26 cellular contexts compared by ENCODE assay signal in genomic region chr13:39281539-39282150, GRCh38.
DNase-seq lines count a peak whose midpoint lies in the region; ATAC-seq and TF ChIP-seq lines count a peak whose summit lies in the region.
"Had no signal": no experiment of that assay in that cellular context is flagged by ENCODE, and none has a peak within 500 bp of the region (broad histone marks: within the 10 kb centered on the region; RNA-seq: fewer than 3 reads in every experiment).

No MANE protein-coding gene starts in this region.

- H3K4me1 ChIP-seq in body of pancreas (peaks cover 28% of the 10 kb centered on the region), right lobe of liver (peaks cover 0 to 20% (median 6%) of the 10 kb centered on the region in 4 donors), subcutaneous abdominal adipose tissue (ENCODE audit: control insufficient read depth in 5 of 5, insufficient read depth in 5 of 5, low read length in 5 of 5) (peaks cover 0 to 14% (median 5%) of the 10 kb centered on the region in 5 donors)
- H3K4me1 ChIP-seq: sigmoid colon, thyroid gland had no signal

- no peak overlapping the region for H3K9ac ChIP-seq in subcutaneous abdominal adipose tissue (ENCODE audit: low read length in 5 of 5)

- no peaks in the 10 kb centered on the region for H3K9me3 ChIP-seq in body of pancreas
- H3K9me3 ChIP-seq in right lobe of liver: no peaks in the 10 kb centered on the region
- H3K9me3 ChIP-seq in subcutaneous abdominal adipose tissue (ENCODE audit: control insufficient read depth in 5 of 5, low read length in 5 of 5): no peaks in the 10 kb centered on the region
- H3K9me3 ChIP-seq: sigmoid colon, thyroid gland had no signal

- ATAC-seq in Right ventricle myocardium inferior (peak; percentile 47), left cardiac atrium (no peak), body of pancreas (peak; percentile 45), right lobe of liver (peak; percentile 46 to 75 (median 72))
- ATAC-seq: activated T-cell treated with anti-CD3 and anti-CD28 coated beads, Interleukin-2, amount 50 U/mL, for 4 hours; K562; T-helper 17 cell had no signal

- DNase-seq in Right ventricle myocardium inferior (ENCODE audit: missing footprints) (no peak), left cardiac atrium (no peak), body of pancreas (no peak), right lobe of liver (no peak), GM19240 (ENCODE audit: insufficient read length, low spot score) (no peak), SW 1271 (lab: John Stamatoyannopoulos, UW) (no peak), NCI-H2171 (lab: John Stamatoyannopoulos, UW) (no peak)
- DNase-seq: 8988T; activated CD4-positive, alpha-beta T cell treated with anti-CD3 and anti-CD28 coated beads for 4 hours; activated gamma-delta T cell treated with Interleukin-2 at 50 U/mL for 16 hours; activated T-cell treated with anti-CD3 and anti-CD28 coated beads, Interleukin-2, amount 50 U/mL, for 4 hours; CD4-positive, alpha-beta T cell; glutamatergic neuron; HCEC 1CT; kidney; NCI-H1417; NCI-H2081 treated with DMSO at 0.1 percent for 48 hours; NCI-H774; posterior cingulate gyrus; RPMI8226; sigmoid colon; T-helper 17 cell; thyroid gland had no signal

- no peaks in the 10 kb centered on the region for H3K36me3 ChIP-seq in body of pancreas (replicated peaks in 1 of 2; ENCODE audit: insufficient read depth in 1 of 2, low read depth in 2 of 2)
- no peaks in the 10 kb centered on the region for H3K36me3 ChIP-seq in right lobe of liver
- H3K36me3 ChIP-seq in subcutaneous abdominal adipose tissue (ENCODE audit: control insufficient read depth in 5 of 5, insufficient read depth in 5 of 5, low read length in 5 of 5): no peaks in the 10 kb centered on the region
- H3K36me3 ChIP-seq: sigmoid colon, thyroid gland had no signal

- TF ChIP-seq POLR2A in body of pancreas (IDR thresholded peaks at IDR 0.05): no peak
- no peak for TF ChIP-seq POLR2A in right lobe of liver (IDR thresholded peaks at IDR 0.05)

- intact Hi-C loops in Right ventricle myocardium inferior (cut with DNase I) (no loop called here), left cardiac atrium (cut with DNase I) (no loop called here), body of pancreas (cut with DNase I) (no loop called here), right lobe of liver (cut with DNase I) (no loop called here)

- WGBS in body of pancreas, 2 donors: 14 to 19% methylated on average over 1 of the region's 1 CpG
- WGBS in right lobe of liver (ENCODE audit: insufficient coverage, low coverage, low lambda C conversion rate, missing lambda C conversion rate): 80% methylated on average over 1 of the region's 1 CpG

- H3K4me3 ChIP-seq in body of pancreas (no peak overlapping the region), right lobe of liver (no peak overlapping the region), subcutaneous abdominal adipose tissue (ENCODE audit: low read depth in 1 of 5, low read length in 5 of 5) (no peak overlapping the region)
- H3K4me3 ChIP-seq: K562, sigmoid colon, SK-N-MC, thyroid gland had no signal

- TF ChIP-seq CTCF in body of pancreas (IDR thresholded peaks at IDR 0.05) (no peak), right lobe of liver (IDR thresholded peaks at IDR 0.05) (no peak)

- H3K27me3 ChIP-seq in body of pancreas (no peaks in the 10 kb centered on the region), right lobe of liver (no peaks in the 10 kb centered on the region), subcutaneous abdominal adipose tissue (ENCODE audit: control insufficient read depth in 5 of 5, insufficient read depth in 4 of 5, low read length in 5 of 5) (no peaks in the 10 kb centered on the region)
- H3K27me3 ChIP-seq: sigmoid colon, thyroid gland had no signal

- H3K27ac ChIP-seq in body of pancreas: no peak overlapping the region
- no peak overlapping the region for H3K27ac ChIP-seq in right lobe of liver
- peak overlapping the region; percentile 34 for H3K27ac ChIP-seq in subcutaneous abdominal adipose tissue (ENCODE audit: low read depth, low read length)
- H3K27ac ChIP-seq: sigmoid colon, SK-N-MC, thyroid gland had no signal

Comparison
In these comparisons a context has a peak if more than half of its experiments do, and no peak if none do; other contexts are left out.
1. ATAC-seq: peak in Right ventricle myocardium inferior (single experiment), body of pancreas (single experiment) and right lobe of liver (4 of 4); none in left cardiac atrium (0 of 2).